In the genomic region with DNA sequence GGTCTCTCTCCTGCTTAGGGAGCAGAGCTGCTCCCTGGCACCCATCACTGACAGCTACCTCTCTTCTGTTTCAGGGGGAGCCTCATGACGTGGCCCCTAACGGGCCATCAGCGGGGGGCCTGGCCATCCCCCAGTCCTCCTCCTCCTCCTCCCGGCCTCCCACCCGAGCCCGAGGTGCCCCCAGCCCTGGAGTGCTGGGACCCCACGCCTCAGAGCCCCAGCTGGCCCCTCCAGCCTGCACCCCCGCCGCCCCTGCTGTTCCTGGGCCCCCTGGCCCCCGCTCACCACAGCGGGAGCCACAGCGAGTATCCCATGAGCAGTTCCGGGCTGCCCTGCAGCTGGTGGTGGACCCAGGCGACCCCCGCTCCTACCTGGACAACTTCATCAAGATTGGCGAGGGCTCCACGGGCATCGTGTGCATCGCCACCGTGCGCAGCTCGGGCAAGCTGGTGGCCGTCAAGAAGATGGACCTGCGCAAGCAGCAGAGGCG, we compare ENCODE assay signal across 36 cellular contexts. TPM values are rescaled to one million over a fixed set of nuclear protein-coding genes. Genes with fewer than 3 reads are reported as not detected.
"Had no signal": no experiment of that assay in that cellular context is flagged by ENCODE, and none has a peak within 500 bp of the region (broad histone marks: within the 10 kb centered on the region; RNA-seq: fewer than 3 reads in every experiment).

No MANE protein-coding gene starts in this region.

- DNase-seq: activated CD4-positive, alpha-beta memory T cell treated with anti-CD3 and anti-CD28 coated beads for 36 hours; activated CD4-positive, alpha-beta T cell treated with anti-CD3 and anti-CD28 coated beads for 36 hours; activated CD4-positive, alpha-beta T cell treated with anti-CD3 and anti-CD28 coated beads, Interleukin-2, amount 10 ng/mL, durations not matched to agents 24 days and 14 days; activated CD4-positive, CD25-positive, alpha-beta regulatory T cell; activated CD4-positive, CD25-positive, alpha-beta regulatory T cell treated with anti-CD3 and anti-CD28 coated beads, Interleukin-2, amount 50 U/mL, for 72 hours; activated CD8-positive, alpha-beta memory T cell treated with anti-CD3 and anti-CD28 coated beads, Interleukin-2, amount 10 ng/mL, durations not matched to agents 7 days and 5 days; activated CD8-positive, alpha-beta memory T cell treated with anti-CD3 and anti-CD28 coated beads, Interleukin-2, amount 50 U/mL, for 4 hours; activated CD8-positive, alpha-beta T cell treated with anti-CD3 and anti-CD28 coated beads, Interleukin-2, amount 10 ng/mL, durations not matched to agents 7 days and 5 days; activated effector memory CD4-positive, alpha-beta T cell treated with anti-CD3 and anti-CD28 coated beads, Interleukin-2, amount 50 U/mL, for 16 hours; activated naive CD4-positive, alpha-beta T cell treated with anti-CD3 and anti-CD28 coated beads for 36 hours; activated naive CD8-positive, alpha-beta T cell treated with anti-CD3 and anti-CD28 coated beads for 36 hours; activated naive CD8-positive, alpha-beta T cell treated with anti-CD3 and anti-CD28 coated beads, Interleukin-2, amount 50 U/mL, for 24 hours; activated T-cell treated with anti-CD3 and anti-CD28 coated beads, Interleukin-2, amount 50 U/mL, for 1 hour; activated T-cell treated with anti-CD3 and anti-CD28 coated beads, Interleukin-2, amount 50 U/mL, for 48 hours; adrenal gland; amygdala; aorta; body of pancreas; central memory CD4-positive, alpha-beta T cell; cerebellar nuclear complex; colonic mucosa; effector CD8-positive, alpha-beta T cell; esophagus squamous epithelium; head of caudate nucleus; T-helper 2 cell had no signal

- H3K27me3 ChIP-seq: adrenal gland, body of pancreas, colonic mucosa, esophagus squamous epithelium had no signal

- ATAC-seq: activated CD4-positive, alpha-beta T cell treated with anti-CD3 and anti-CD28 coated beads for 36 hours; activated CD8-positive, alpha-beta memory T cell treated with anti-CD3 and anti-CD28 coated beads, Interleukin-2, amount 10 ng/mL, durations not matched to agents 7 days and 5 days; activated CD8-positive, alpha-beta T cell treated with anti-CD3 and anti-CD28 coated beads, Interleukin-2, amount 10 ng/mL, durations not matched to agents 7 days and 5 days; activated naive CD8-positive, alpha-beta T cell treated with anti-CD3 and anti-CD28 coated beads, Interleukin-2, amount 50 U/mL, for 24 hours; body of pancreas had no signal

- H3K9me3 ChIP-seq: adrenal gland, body of pancreas, colonic mucosa, esophagus squamous epithelium had no signal

- H3K4me1 ChIP-seq: adrenal gland, colonic mucosa had no signal

- FAIRE-seq: endometrium, endothelial cell of umbilical vein, frontal cortex had no signal

- H3K4me3 ChIP-seq: adrenal gland, body of pancreas, colonic mucosa, esophagus squamous epithelium had no signal

- H3K27ac ChIP-seq: adrenal gland, body of pancreas, colonic mucosa, epithelial cell of prostate, esophagus squamous epithelium had no signal

RNA-seq across cellular contexts. Expression of a gene that starts 23.2 kb away (rescaled TPM):
- total RNA-seq: activated CD4-positive, alpha-beta memory T cell treated with anti-CD3 and anti-CD28 coated beads for 36 hours; activated CD4-positive, alpha-beta T cell treated with anti-CD3 and anti-CD28 coated beads for 36 hours; activated CD4-positive, alpha-beta T cell treated with anti-CD3 and anti-CD28 coated beads, Interleukin-2, amount 10 ng/mL, durations not matched to agents 24 days and 14 days; activated CD8-positive, alpha-beta memory T cell treated with anti-CD3 and anti-CD28 coated beads for 36 hours; activated CD8-positive, alpha-beta memory T cell treated with anti-CD3 and anti-CD28 coated beads, Interleukin-2, amount 10 ng/mL, durations not matched to agents 7 days and 5 days; activated CD8-positive, alpha-beta T cell treated with anti-CD3 and anti-CD28 coated beads, Interleukin-2, amount 10 ng/mL, durations not matched to agents 7 days and 5 days; activated naive CD4-positive, alpha-beta T cell treated with anti-CD3 and anti-CD28 coated beads for 36 hours; activated naive CD8-positive, alpha-beta T cell treated with anti-CD3 and anti-CD28 coated beads for 36 hours; activated T-helper 1 cell treated with anti-CD3 and anti-CD28 coated beads, Interleukin-12 subunit alpha, Interleukin-12 subunit beta, Interleukin-2, Interleukin-4 antibody, amounts not matched to agents 30 ng/mL and 10 ng/mL and 1 ng/mL, durations not matched to agents 14 hours and 24 hours and 36 hours; activated T-helper 2 cell treated with anti-CD3 and anti-CD28 coated beads, Interferon-gamma antibody, Interleukin-2, Interleukin-4, amounts not matched to agents 10 μg/mL and 5 μg/mL and 100 μg/mL, durations not matched to agents 14 hours and 24 hours and 36 hours; aorta; colonic mucosa; dermis microvascular lymphatic vessel endothelial cell; endothelial cell of umbilical vein; fibroblast of lung; fibroblast of villous mesenchyme; frontal cortex; T-helper 1 cell treated with Interleukin-12 subunit alpha and Interleukin-12 subunit beta and Interleukin-4 antibody, amounts not matched to agents 30 ng/mL and 1 ng/mL, for 36 hours had no signal
- polyA plus RNA-seq: fibroblast of lung had no signal

RNA-seq across cellular contexts. Expression of a gene that starts 30.5 kb away (rescaled TPM):
- total RNA-seq: activated CD4-positive, alpha-beta memory T cell treated with anti-CD3 and anti-CD28 coated beads for 36 hours; activated CD4-positive, alpha-beta T cell treated with anti-CD3 and anti-CD28 coated beads for 36 hours; activated CD4-positive, alpha-beta T cell treated with anti-CD3 and anti-CD28 coated beads, Interleukin-2, amount 10 ng/mL, durations not matched to agents 24 days and 14 days; activated CD8-positive, alpha-beta memory T cell treated with anti-CD3 and anti-CD28 coated beads for 36 hours; activated CD8-positive, alpha-beta memory T cell treated with anti-CD3 and anti-CD28 coated beads, Interleukin-2, amount 10 ng/mL, durations not matched to agents 7 days and 5 days; activated CD8-positive, alpha-beta T cell treated with anti-CD3 and anti-CD28 coated beads, Interleukin-2, amount 10 ng/mL, durations not matched to agents 7 days and 5 days; activated naive CD4-positive, alpha-beta T cell treated with anti-CD3 and anti-CD28 coated beads for 36 hours; activated naive CD8-positive, alpha-beta T cell treated with anti-CD3 and anti-CD28 coated beads for 36 hours; activated T-helper 1 cell treated with anti-CD3 and anti-CD28 coated beads, Interleukin-12 subunit alpha, Interleukin-12 subunit beta, Interleukin-2, Interleukin-4 antibody, amounts not matched to agents 30 ng/mL and 10 ng/mL and 1 ng/mL, durations not matched to agents 14 hours and 24 hours and 36 hours; activated T-helper 2 cell treated with anti-CD3 and anti-CD28 coated beads, Interferon-gamma antibody, Interleukin-2, Interleukin-4, amounts not matched to agents 10 μg/mL and 5 μg/mL and 100 μg/mL, durations not matched to agents 14 hours and 24 hours and 36 hours; aorta; dermis microvascular lymphatic vessel endothelial cell; endothelial cell of umbilical vein; esophagus squamous epithelium; fibroblast of lung; fibroblast of villous mesenchyme; frontal cortex; T-helper 1 cell treated with Interleukin-12 subunit alpha and Interleukin-12 subunit beta and Interleukin-4 antibody, amounts not matched to agents 30 ng/mL and 1 ng/mL, for 36 hours had no signal
- polyA plus RNA-seq: adrenal gland, endothelial cell of umbilical vein, fibroblast of lung had no signal
